8 cellular contexts compared by ENCODE assay signal in genomic region chr19:11375143-11375948, GRCh38. TPM values are rescaled to one million over a fixed set of nuclear protein-coding genes. Genes with fewer than 3 reads are reported as not detected.
A peak's percentile ranks its signal among the peaks of the same experiment; 100 is the strongest.
DNase-seq lines count a peak whose midpoint lies in the region; ATAC-seq and TF ChIP-seq lines count a peak whose summit lies in the region.

No MANE protein-coding gene starts in this region.

- H3K9me3 Mint-ChIP-seq in GM23338, result no peaks in the 10 kb centered on the region
- H3K9me3 Mint-ChIP-seq in activated T-helper 17 cell treated with anti-CD3 and anti-CD28 coated beads, Interleukin-2, amount 50 U/mL, for 72 hours, result no peaks in the 10 kb centered on the region

- peaks cover 15% of the 10 kb centered on the region for H3K36me3 Mint-ChIP-seq in GM23338 (ENCODE audit: low read depth)
- peaks cover 54% of the 10 kb centered on the region for H3K36me3 Mint-ChIP-seq in activated T-helper 17 cell treated with anti-CD3 and anti-CD28 coated beads, Interleukin-2, amount 50 U/mL, for 72 hours (ENCODE audit: low read depth)

- peak overlapping the region; percentile 82 for H3K4me3 ChIP-seq in ACC112 (ENCODE audit: low read depth, low read length)
- peak overlapping the region; percentile 54 for H3K4me3 ChIP-seq in GM23338
- H3K4me3 ChIP-seq in PC-9, result peak overlapping the region; percentile 62

- H3K27ac ChIP-seq in ACC112 (ENCODE audit: low read depth, low read length) (peak overlapping the region; percentile 54), GM23338 (ENCODE audit: low read depth) (peak overlapping the region; percentile 56), PC-9 (peak overlapping the region; percentile 37)

- intact Hi-C loops in PC-9 (cut with micrococcal nuclease; ENCODE audit: unreplicated experiment) (loop anchor here (1.0 to 5.0 kb wide), 5 partner anchors 21 to 81 kb away; partner anchors contain the start of genes CCDC159, ODAD3, PLPPR2 and PRKCSH), sciatic nerve (cut with DNase I) (loop anchor here (10.0 kb wide), 1 partner anchor 59 kb away; the partner anchor contains the start of genes ODAD3 and PRKCSH)

- H3K27ac Mint-ChIP-seq in GM23338, result no peak overlapping the region
- H3K27ac Mint-ChIP-seq in activated T-helper 17 cell treated with anti-CD3 and anti-CD28 coated beads, Interleukin-2, amount 50 U/mL, for 72 hours, result no peak overlapping the region

- TF ChIP-seq CTCF in GM23338 (conservative IDR thresholded peaks at IDR 0.05; ENCODE audit: low read depth in 2 of 2), result no peak
- no peak for TF ChIP-seq CTCF in PC-9 (conservative IDR thresholded peaks at IDR 0.05)

- H3K4me1 ChIP-seq in ACC112 (ENCODE audit: control insufficient read depth, insufficient read depth, low read length, unreplicated experiment) (peaks cover 33% of the 10 kb centered on the region), GM23338 (ENCODE audit: insufficient read depth) (peaks cover 11% of the 10 kb centered on the region), PC-9 (replicated peaks; ENCODE audit: insufficient read depth) (peaks cover 51% of the 10 kb centered on the region)

- POLR2A ChIA-PET in PC-9 (lab: Charles Lee; ENCODE audit: unreplicated experiment), result interaction anchor here (0.6 to 1.0 kb wide), 11 partner anchors 16 to 476 kb away, joined by 3 to 33 read pairs (median 5); partner anchors contain the start of genes ECSIT, ODAD3 and PRKCSH

- CTCF ChIA-PET in PC-9 (lab: Charles Lee), result interaction anchor here (0.5 to 1.9 kb wide), 5 partner anchors 8 to 1042 kb away, joined by 3 to 10 read pairs (median 7); no protein-coding TSS in a partner anchor

- peaks cover 12% of the 10 kb centered on the region for H3K79me2 ChIP-seq in ACC112 (ENCODE audit: control insufficient read depth, insufficient read depth, low read length, unreplicated experiment)
- H3K79me2 ChIP-seq in GM23338 (replicated peaks; ENCODE audit: insufficient read depth), result peaks cover 10% of the 10 kb centered on the region; the same call in 1 of the 2 replicates
- peaks cover 22% of the 10 kb centered on the region for H3K79me2 ChIP-seq in PC-9 (ENCODE audit: low read depth)

- TSS peak; percentile 87 for BruUV-seq in PC-9 (replicated peaks; lab: Mats Ljungman, UMichigan)

- no peaks in the 10 kb centered on the region for H3K9me3 ChIP-seq in PC-9 (ENCODE audit: insufficient read depth, low read depth)

- H3K4me1 Mint-ChIP-seq in GM23338, result peaks cover 20% of the 10 kb centered on the region
- H3K4me1 Mint-ChIP-seq in activated T-helper 17 cell treated with anti-CD3 and anti-CD28 coated beads, Interleukin-2, amount 50 U/mL, for 72 hours, result peaks cover 27% of the 10 kb centered on the region

- H3K27me3 ChIP-seq in ACC112 (ENCODE audit: insufficient read depth, low read length), result no peaks in the 10 kb centered on the region
- H3K27me3 ChIP-seq in GM23338 (ENCODE audit: insufficient read depth), result no peaks in the 10 kb centered on the region
- H3K27me3 ChIP-seq in PC-9 (ENCODE audit: insufficient read depth, low read depth), result no peaks in the 10 kb centered on the region

- H3K4me2 ChIP-seq in GM23338, result peak overlapping the region; percentile 77
- H3K4me2 ChIP-seq in PC-9, result peak overlapping the region; percentile 90

- ATAC-seq in GM23338 (peak; percentile 36), sciatic nerve (peak; percentile 7), HG02642 (IDR thresholded peaks at IDR 0.05; ENCODE audit: poor library complexity, unreplicated experiment) (no peak)
- peak; percentile 26 for ATAC-seq in activated T-helper 17 cell treated with anti-CD3 and anti-CD28 coated beads, Interleukin-2, amount 50 U/mL, for 72 hours (replicated peaks)

- H3F3A ChIP-seq in GM23338 (replicated peaks; ENCODE audit: low read depth), result peaks cover 11% of the 10 kb centered on the region
- H3F3A ChIP-seq in PC-9 (ENCODE audit: insufficient read depth, low read depth), result peaks cover 46% of the 10 kb centered on the region

- H2AFZ ChIP-seq in ACC112 (ENCODE audit: low read length, unreplicated experiment), result peak overlapping the region; percentile 18
- H2AFZ ChIP-seq in GM23338, result no peak overlapping the region
- peak overlapping the region; percentile 69 for H2AFZ ChIP-seq in PC-9

- H3K36me3 ChIP-seq in ACC112 (ENCODE audit: insufficient read depth, low read length) (no peaks in the 10 kb centered on the region), GM23338 (ENCODE audit: insufficient read depth) (no peaks in the 10 kb centered on the region), PC-9 (ENCODE audit: low read depth) (no peaks in the 10 kb centered on the region)

- DNase-seq in GM23338 (ENCODE audit: low spot score), result peak; percentile 79
- peak in 1 of 2 experiments; percentile 53 for DNase-seq in PC-9
- DNase-seq in germinal center (ENCODE audit: low spot score), result peak; percentile 66
- DNase-seq in sciatic nerve (ENCODE audit: low spot score), result peak; percentile 80
- no peak for DNase-seq in AG20443 (ENCODE audit: low spot score)

- H3K4me3 Mint-ChIP-seq in GM23338, result no peak overlapping the region
- H3K4me3 Mint-ChIP-seq in activated T-helper 17 cell treated with anti-CD3 and anti-CD28 coated beads, Interleukin-2, amount 50 U/mL, for 72 hours, result no peak overlapping the region

- H4K20me1 ChIP-seq in GM23338 (replicated peaks; ENCODE audit: insufficient read depth), result no peaks in the 10 kb centered on the region
- H4K20me1 ChIP-seq in PC-9 (ENCODE audit: insufficient read depth), result no peaks in the 10 kb centered on the region

- H3K9me2 ChIP-seq in GM23338 (ENCODE audit: insufficient read depth) (no peaks in the 10 kb centered on the region), PC-9 (ENCODE audit: insufficient read depth) (no peaks in the 10 kb centered on the region)

- peaks cover 10% of the 10 kb centered on the region for H3K27me3 Mint-ChIP-seq in GM23338 (ENCODE audit: insufficient read depth, low read depth, poor library complexity)
- no peaks in the 10 kb centered on the region for H3K27me3 Mint-ChIP-seq in activated T-helper 17 cell treated with anti-CD3 and anti-CD28 coated beads, Interleukin-2, amount 50 U/mL, for 72 hours

TF ChIP-seq in GM23338, 12 proteins besides CTCF, POLR2A, EP300 and RAD21 (continues in another document):
- no peak for TF ChIP-seq NANOG (IDR thresholded peaks at IDR 0.05; ENCODE audit: borderline replicate concordance)

RNA-seq across cellular contexts. Expression of gene SWSAP1, which starts 0.9 kb away (rescaled TPM):
- 2.1 and 4.1 TPM in 2 replicates for total RNA-seq in GM23338 (2014; rRNA removed; shearing (Covaris generic))
- polyA plus RNA-seq in GM23338 (2016; fragmentation: Nextera tagmentation; extraction: Ambion mirVana), result 6.1 and 6.6 TPM in 2 replicates
- total RNA-seq in PC-9 (2021), result 4.6 and 4.8 TPM in 2 replicates
- total RNA-seq in activated T-helper 17 cell treated with anti-CD3 and anti-CD28 coated beads, Interleukin-2, amount 50 U/mL, for 72 hours, result 1 to 10 TPM; 1.5 to 2.4 TPM
- 1.3 TPM for total RNA-seq in sciatic nerve

RNA-seq across cellular contexts. Expression of gene EPOR, which starts 8.8 kb away (rescaled TPM):
- 6.8 and 12.0 TPM in 2 replicates for total RNA-seq in GM23338 (2014; rRNA removed; shearing (Covaris generic))
- polyA plus RNA-seq in GM23338 (2016; fragmentation: Nextera tagmentation; extraction: Ambion mirVana), result 9.1 and 9.2 TPM in 2 replicates
- 7.3 and 10.0 TPM in 2 replicates for total RNA-seq in PC-9 (2021)
- total RNA-seq in activated T-helper 17 cell treated with anti-CD3 and anti-CD28 coated beads, Interleukin-2, amount 50 U/mL, for 72 hours, result 10 to 100 TPM in 1 of 2 donors, 1 to 10 TPM in 1; 6.7 to 22.6 TPM
- total RNA-seq in sciatic nerve, result 5.2 TPM

RNA-seq across cellular contexts. Expression of gene PLPPR2, which starts 20.1 kb away (rescaled TPM):
- 5.7 and 12.0 TPM in 2 replicates for total RNA-seq in GM23338 (2014; rRNA removed; shearing (Covaris generic))
- polyA plus RNA-seq in GM23338 (2016; fragmentation: Nextera tagmentation; extraction: Ambion mirVana), result 5.0 and 9.0 TPM in 2 replicates
- total RNA-seq in PC-9 (2021) (25.2 and 30.4 TPM in 2 replicates), sciatic nerve (27.5 TPM)
- total RNA-seq in activated T-helper 17 cell treated with anti-CD3 and anti-CD28 coated beads, Interleukin-2, amount 50 U/mL, for 72 hours, result 1 to 10 TPM; 2.9 to 9.7 TPM

RNA-seq across cellular contexts. Expression of gene CCDC159, which starts 29.0 kb away (rescaled TPM):
- 3.4 and 3.5 TPM in 2 replicates for total RNA-seq in GM23338 (2014; rRNA removed; shearing (Covaris generic))
- 5.1 and 6.2 TPM in 2 replicates for polyA plus RNA-seq in GM23338 (2016; fragmentation: Nextera tagmentation; extraction: Ambion mirVana)
- total RNA-seq in PC-9 (2021) (9.4 and 13.7 TPM in 2 replicates), sciatic nerve (42.7 TPM)
- total RNA-seq in activated T-helper 17 cell treated with anti-CD3 and anti-CD28 coated beads, Interleukin-2, amount 50 U/mL, for 72 hours, result 10 to 100 TPM; 17.4 to 45.4 TPM

RNA-seq across cellular contexts. Expression of gene TMEM205, which starts 29.3 kb away (rescaled TPM):
- total RNA-seq in GM23338 (2014; rRNA removed; shearing (Covaris generic)), result 223 and 293 TPM in 2 replicates
- 114 and 123 TPM in 2 replicates for polyA plus RNA-seq in GM23338 (2016; fragmentation: Nextera tagmentation; extraction: Ambion mirVana)
- 80.3 and 90.6 TPM in 2 replicates for total RNA-seq in PC-9 (2021)
- total RNA-seq in activated T-helper 17 cell treated with anti-CD3 and anti-CD28 coated beads, Interleukin-2, amount 50 U/mL, for 72 hours, result 10 to 100 TPM; 30.9 to 31.0 TPM
- total RNA-seq in sciatic nerve, result 58.0 TPM
